Comparison of ENCODE assay signal across 24 cellular contexts in genomic region chr1:96472471-96472870, GRCh38.
DNase-seq lines count a peak whose midpoint lies in the region; FAIRE-seq and TF ChIP-seq lines count a peak whose summit lies in the region.
"Had no signal": no experiment of that assay in that cellular context is flagged by ENCODE, and none has a peak within 500 bp of the region (broad histone marks: within the 10 kb centered on the region; RNA-seq: fewer than 3 reads in every experiment).

No MANE protein-coding gene starts in this region.

- H3K27ac Mint-ChIP-seq in nephron progenitor cell = no peak overlapping the region
- H3K27ac Mint-ChIP-seq: activated naive CD4-positive, alpha-beta T cell treated with anti-CD3 and anti-CD28 coated beads for 36 hours; CD4-positive, CD25-positive, alpha-beta regulatory T cell had no signal

- peaks cover 29% of the 10 kb centered on the region for H3K4me1 ChIP-seq in keratinocyte (ENCODE audit: control insufficient read depth, extremely low read depth, insufficient read depth, low read length)
- no peaks in the 10 kb centered on the region for H3K4me1 ChIP-seq in uterus
- H3K4me1 ChIP-seq: ascending aorta, left lung had no signal

- TF ChIP-seq CTCF in AG10803 (conservative IDR thresholded peaks at IDR 0.05; ENCODE audit: low read length) = no peak
- no peak for TF ChIP-seq CTCF in keratinocyte (optimal IDR thresholded peaks at IDR 0.05 in 1 of 3, IDR thresholded peaks at IDR 0.05 in 1 of 3, conservative IDR thresholded peaks at IDR 0.05 in 1 of 3; ENCODE audit: extremely low read depth in 1 of 3, insufficient read depth in 2 of 3, low read length in 3 of 3)
- TF ChIP-seq CTCF in uterus (IDR thresholded peaks at IDR 0.05) = no peak
- no peak for TF ChIP-seq CTCF in coronary artery (IDR thresholded peaks at IDR 0.05)
- TF ChIP-seq CTCF in nephron progenitor cell (IDR thresholded peaks at IDR 0.05) = no peak

- H3K79me2 ChIP-seq in keratinocyte (ENCODE audit: control insufficient read depth, insufficient read depth, low read length) = no peaks in the 10 kb centered on the region

- H3K9me3 ChIP-seq in keratinocyte (ENCODE audit: control insufficient read depth, low read depth, low read length) (no peaks in the 10 kb centered on the region), uterus (no peaks in the 10 kb centered on the region)
- H3K9me3 ChIP-seq: ascending aorta had no signal

- H3K27me3 ChIP-seq in keratinocyte (ENCODE audit: control insufficient read depth, extremely low read depth, insufficient read depth, low read length) = no peaks in the 10 kb centered on the region
- no peaks in the 10 kb centered on the region for H3K27me3 ChIP-seq in uterus
- H3K27me3 ChIP-seq: ascending aorta, left lung had no signal

- H3K4me1 Mint-ChIP-seq in nephron progenitor cell = peaks cover 46% of the 10 kb centered on the region
- H3K4me1 Mint-ChIP-seq: CD4-positive, CD25-positive, alpha-beta regulatory T cell had no signal

- TF ChIP-seq POLR2A in uterus (IDR thresholded peaks at IDR 0.05) = no peak

- peaks cover 45% of the 10 kb centered on the region for H3K9me3 Mint-ChIP-seq in nephron progenitor cell

- dilution Hi-C loops in keratinocyte (cut with MboI; ENCODE audit: extremely low pct_ligation_motif_present, low sequenced_read_pairs) = no loop called here

- H3K27me3 Mint-ChIP-seq in nephron progenitor cell (ENCODE audit: low read depth, poor library complexity) = peaks cover 4% of the 10 kb centered on the region
- H3K27me3 Mint-ChIP-seq: CD4-positive, CD25-positive, alpha-beta regulatory T cell had no signal

- FAIRE-seq in keratinocyte (lab: Jason Lieb, UNC) = peak; percentile 9
- FAIRE-seq: endothelial cell of umbilical vein, HepG2, urothelium cell line had no signal

- peak; percentile 80 for DNase-seq in AG10803 (ENCODE audit: low read depth)
- peak; percentile 32 for DNase-seq in HS-5 (ENCODE audit: low read depth)
- DNase-seq in astrocyte of the hippocampus (ENCODE audit: low read depth, low spot score) = peak; percentile 95
- DNase-seq in keratinocyte (ENCODE audit: low read depth, low spot score) = no peak
- no peak for DNase-seq in NCI-H526 (lab: John Stamatoyannopoulos, UW)
- DNase-seq in uterus = no peak
- DNase-seq in coronary artery (ENCODE audit: low spot score) = no peak
- no peak for DNase-seq in nephron progenitor cell
- DNase-seq: activated CD4-positive, alpha-beta T cell treated with anti-CD3 and anti-CD28 coated beads, Interleukin-2, amount 50 U/mL, for 4 hours; activated naive CD4-positive, alpha-beta T cell treated with anti-CD3 and anti-CD28 coated beads for 36 hours; CD4-positive, CD25-positive, alpha-beta regulatory T cell; DMS53; left lung; NCI-H1417 treated with DMSO at 0.1 percent for 48 hours; NCI-H2171; NCI-H748 treated with DMSO at 0.1 percent for 48 hours; OCI-M1; SHP77 treated with DMSO at 0.1 percent for 48 hours; substantia nigra had no signal

- no peaks in the 10 kb centered on the region for H3K9me1 ChIP-seq in keratinocyte (ENCODE audit: control insufficient read depth, extremely low read depth, insufficient read depth, low read length)

- no peak overlapping the region for H3K4me3 ChIP-seq in AG10803 (ENCODE audit: low read length)
- H3K4me3 ChIP-seq in keratinocyte (ENCODE audit: control insufficient read depth in 2 of 3, extremely low read depth in 1 of 3, insufficient read depth in 2 of 3, low read depth in 1 of 3, low read length in 3 of 3) = no peak overlapping the region
- H3K4me3 ChIP-seq in uterus = no peak overlapping the region
- no peak overlapping the region for H3K4me3 ChIP-seq in coronary artery
- H3K4me3 ChIP-seq: ascending aorta, left lung had no signal

- H3K36me3 ChIP-seq in keratinocyte (ENCODE audit: control insufficient read depth in 2 of 2, extremely low read depth in 1 of 2, insufficient read depth in 2 of 2, low read length in 2 of 2) = no peaks in the 10 kb centered on the region
- H3K36me3 ChIP-seq in uterus = no peaks in the 10 kb centered on the region
- H3K36me3 ChIP-seq: ascending aorta, left lung had no signal

- H3K36me3 Mint-ChIP-seq in nephron progenitor cell (ENCODE audit: low read depth) = peaks cover 33% of the 10 kb centered on the region
- H3K36me3 Mint-ChIP-seq: CD4-positive, CD25-positive, alpha-beta regulatory T cell had no signal

- no peak overlapping the region for H3K4me3 Mint-ChIP-seq in nephron progenitor cell
- H3K4me3 Mint-ChIP-seq: activated naive CD4-positive, alpha-beta T cell treated with anti-CD3 and anti-CD28 coated beads for 36 hours; CD4-positive, CD25-positive, alpha-beta regulatory T cell; neural crest cell had no signal

- H3K4me2 ChIP-seq in keratinocyte (ENCODE audit: control insufficient read depth, extremely low read depth, insufficient read depth, low read depth, low read length) = no peak overlapping the region

- no peaks in the 10 kb centered on the region for H4K20me1 ChIP-seq in keratinocyte (ENCODE audit: control insufficient read depth, extremely low read depth, insufficient read depth, low read length)

- intact Hi-C loops in uterus (cut with DNase I; ENCODE audit: low total_unique reads) = no loop called here

- H3K27ac ChIP-seq in keratinocyte (ENCODE audit: control insufficient read depth, insufficient read depth, low read length) (peak overlapping the region; percentile 97), uterus (no peak overlapping the region), coronary artery (no peak overlapping the region)
- H3K27ac ChIP-seq: ascending aorta, left lung had no signal

- H2AFZ ChIP-seq in keratinocyte (ENCODE audit: control insufficient read depth, low read length) = no peak overlapping the region

- no peak overlapping the region for H3K9ac ChIP-seq in keratinocyte (ENCODE audit: control insufficient read depth, extremely low read depth, insufficient read depth, low read length)

Comparison
In these comparisons a context has a peak if more than half of its experiments do, and no peak if none do; other contexts are left out.
1. DNase-seq: peak in AG10803 (single experiment), HS-5 (single experiment) and astrocyte of the hippocampus (single experiment); none in keratinocyte (single experiment), NCI-H526 (0 of 2), uterus (0 of 2), coronary artery (single experiment) and nephron progenitor cell (single experiment).